Comparison of ENCODE assay signal across 22 cellular contexts in the genomic region with DNA sequence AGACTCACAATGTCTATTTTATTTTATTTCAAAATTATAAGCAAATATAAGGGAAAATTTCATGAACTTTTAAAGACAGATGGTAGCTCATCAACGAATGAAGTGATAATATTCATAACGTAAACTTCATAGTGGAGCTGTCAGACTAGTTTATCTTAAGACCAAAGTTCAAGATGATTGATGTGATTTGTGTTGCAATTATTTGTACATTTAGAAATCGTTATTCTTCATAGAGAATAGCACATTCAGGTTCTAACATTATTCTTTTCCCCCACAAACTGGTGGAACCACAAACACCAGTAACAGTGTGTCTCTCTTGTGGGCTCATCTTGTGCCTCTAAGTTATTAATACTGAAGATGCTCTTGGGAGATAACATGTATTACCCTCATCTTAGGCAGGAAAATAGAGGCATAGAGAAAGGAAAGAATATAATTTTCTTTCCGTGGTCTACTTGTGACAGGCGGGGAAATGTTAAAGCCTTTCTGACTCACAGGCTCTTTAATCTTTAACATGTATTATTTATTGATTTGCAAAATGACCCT.
"Had no signal": no experiment of that assay in that cellular context is flagged by ENCODE, and none has a peak within 500 bp of the region (broad histone marks: within the 10 kb centered on the region; RNA-seq: fewer than 3 reads in every experiment).

No MANE protein-coding gene starts in this region.

- H3K27ac Mint-ChIP-seq: activated CD4-positive, alpha-beta memory T cell treated with anti-CD3 and anti-CD28 coated beads, Interleukin-2, amount 10 ng/mL, durations not matched to agents 7 days and 5 days; activated CD4-positive, alpha-beta T cell treated with anti-CD3 and anti-CD28 coated beads, Interleukin-2, amount 10 ng/mL, durations not matched to agents 24 days and 14 days; endodermal cell; T-helper 2 cell treated with Interferon-gamma antibody and Interleukin-4, amounts not matched to agents 5 μg/mL and 100 μg/mL, for 36 hours had no signal

- H3K4me3 Mint-ChIP-seq: activated CD4-positive, alpha-beta memory T cell treated with anti-CD3 and anti-CD28 coated beads, Interleukin-2, amount 10 ng/mL, durations not matched to agents 7 days and 5 days; activated CD4-positive, alpha-beta T cell treated with anti-CD3 and anti-CD28 coated beads, Interleukin-2, amount 10 ng/mL, durations not matched to agents 24 days and 14 days; activated naive CD4-positive, alpha-beta T cell treated with anti-CD3 and anti-CD28 coated beads, Interleukin-2, amount 50 U/mL, for 24 hours; endodermal cell; T-helper 2 cell treated with Interferon-gamma antibody and Interleukin-4, amounts not matched to agents 5 μg/mL and 100 μg/mL, for 36 hours had no signal

- ATAC-seq: activated CD4-positive, CD25-positive, alpha-beta regulatory T cell treated with anti-CD3 and anti-CD28 coated beads, Interleukin-2, amount 50 U/mL, for 24 hours; heart left ventricle; mucosa of descending colon had no signal

- DNase-seq: activated CD4-positive, alpha-beta memory T cell treated with anti-CD3 and anti-CD28 coated beads, Interleukin-2, amount 10 ng/mL, durations not matched to agents 7 days and 5 days; activated CD4-positive, alpha-beta T cell treated with anti-CD3 and anti-CD28 coated beads, Interleukin-2, amount 10 ng/mL, durations not matched to agents 24 days and 14 days; activated gamma-delta T cell treated with Interleukin-2 at 50 U/mL for 16 hours; activated T-cell treated with anti-CD3 and anti-CD28 coated beads, Interleukin-2, amount 50 U/mL, for 1 hour; amniotic stem cell; cerebellar nuclear complex; endodermal cell; heart left ventricle; mesenchymal stem cell; mucosa of descending colon; nucleus accumbens; sigmoid colon; stimulated activated CD4-positive, alpha-beta T cell treated with anti-CD3 and anti-CD28 coated beads, Interleukin-2, amount 100 ng/mL, for 48 hours; stimulated activated CD8-positive, alpha-beta memory T cell treated with anti-CD3 and anti-CD28 coated beads, Interleukin-4, amount 100 ng/mL, for 48 hours; stimulated activated naive CD4-positive, alpha-beta T cell treated with Interleukin-2 at 50 U/mL for 16 hours; substantia nigra; tibial artery had no signal

- H3K4me3 ChIP-seq: coronary artery, heart left ventricle, mucosa of descending colon, sigmoid colon, tibial artery had no signal

- H3K27me3 Mint-ChIP-seq: activated CD4-positive, alpha-beta memory T cell treated with anti-CD3 and anti-CD28 coated beads, Interleukin-2, amount 10 ng/mL, durations not matched to agents 7 days and 5 days; activated CD4-positive, alpha-beta T cell treated with anti-CD3 and anti-CD28 coated beads, Interleukin-2, amount 10 ng/mL, durations not matched to agents 24 days and 14 days; activated naive CD4-positive, alpha-beta T cell treated with anti-CD3 and anti-CD28 coated beads, Interleukin-2, amount 50 U/mL, for 24 hours had no signal

- H3K36me3 ChIP-seq: heart left ventricle, sigmoid colon, tibial artery had no signal

- H3K9me3 ChIP-seq: mucosa of descending colon, sigmoid colon, tibial artery had no signal

- H3K27ac ChIP-seq: coronary artery, heart left ventricle, sigmoid colon, tibial artery, VCaP had no signal

- H3K27me3 ChIP-seq: heart left ventricle, sigmoid colon, tibial artery had no signal
